ENCODE assay signal across 9 cellular contexts in the genomic region with DNA sequence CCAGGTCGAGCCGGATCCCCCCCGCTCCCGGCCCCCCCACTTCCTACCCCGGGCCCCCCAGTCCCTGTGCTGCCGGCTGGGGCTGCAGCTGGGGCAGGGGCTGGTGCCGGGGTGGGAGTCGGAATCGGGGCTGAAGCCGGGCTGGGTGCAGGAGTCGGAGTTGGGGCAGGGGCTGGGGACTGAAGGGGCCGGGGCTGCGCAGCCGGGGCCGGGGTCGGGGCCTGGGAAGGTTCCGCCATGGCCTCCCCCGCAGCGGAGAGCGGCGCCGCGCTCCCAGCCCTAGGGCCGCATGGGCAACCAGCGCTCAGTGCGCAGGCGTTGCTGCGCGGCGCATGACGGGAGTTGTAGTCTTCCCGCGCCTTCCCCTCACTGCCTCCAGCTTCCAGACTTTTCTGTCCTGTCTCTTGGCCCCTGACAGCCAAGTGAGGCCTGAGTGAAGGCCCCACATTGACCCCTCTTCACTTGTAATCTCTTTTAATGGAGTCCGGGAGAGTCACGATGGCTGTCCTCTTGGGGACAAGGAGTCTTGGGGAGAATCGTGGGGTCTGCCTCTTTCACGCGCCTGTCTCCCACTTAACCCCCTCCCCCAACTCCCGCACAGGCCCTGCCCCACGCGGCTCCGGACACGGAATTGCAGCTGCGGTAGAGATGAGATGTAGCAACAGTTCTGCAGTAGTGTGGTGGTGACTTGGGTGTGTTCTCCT. TPM values are rescaled to one million over a fixed set of nuclear protein-coding genes. Genes with fewer than 3 reads are reported as not detected.
A peak's percentile ranks its signal among the peaks of the same experiment; 100 is the strongest.
DNase-seq lines count a peak whose midpoint lies in the region; ATAC-seq lines count a peak whose summit lies in the region.
"Had no signal": no experiment of that assay in that cellular context is flagged by ENCODE, and none has a peak within 500 bp of the region (broad histone marks: within the 10 kb centered on the region; RNA-seq: fewer than 3 reads in every experiment).

A gene (minus strand): TSS at position 302 of the 704 bp plus-strand sequence. CDS start 63 bp downstream, at position 239.

- DNase-seq in CD1c-positive myeloid dendritic cell (ENCODE audit: extremely low spot score) (peak; percentile 88), Karpas-422 (peak; percentile 93), SKM-1 (lab: John Stamatoyannopoulos, UW; ENCODE audit: unreplicated experiment) (peak; percentile 62), glomerular endothelial cell (ENCODE audit: extremely low read depth, low read depth, low spot score) (no peak), occipital lobe (lab: John Stamatoyannopoulos, UW) (peak; percentile 76), superior temporal gyrus (ENCODE audit: extremely low spot score) (peak; percentile 94)
- DNase-seq in activated naive CD4-positive, alpha-beta T cell treated with anti-CD3 and anti-CD28 coated beads, Interleukin-2, amount 50 U/mL, for 16 hours: peak; percentile 83

- no peaks in the 10 kb centered on the region for H3K9me2 ChIP-seq in Karpas-422 (replicated peaks; ENCODE audit: insufficient read depth, low read length)

- H2AFZ ChIP-seq in Karpas-422 (ENCODE audit: low read length): peak within 1 kb of the TSS; percentile 62; the same call in 1 of the 2 replicates

- no peaks in the 10 kb centered on the region for H3K27me3 ChIP-seq in Karpas-422 (ENCODE audit: low read length)

- peak within 1 kb of the TSS; percentile 51 for H3K27ac ChIP-seq in Karpas-422 (ENCODE audit: low read length)
- H3K27ac ChIP-seq: epithelial cell of prostate had no signal

- H3K4me2 ChIP-seq in Karpas-422 (ENCODE audit: low read depth, low read length, poor library complexity, severe bottlenecking): peak within 1 kb of the TSS; percentile 89

- H3K4me1 ChIP-seq in Karpas-422 (ENCODE audit: low read length): peaks cover 37% of the 10 kb centered on the region

- peak within 1 kb of the TSS; percentile 95 for H3K4me3 ChIP-seq in Karpas-422 (ENCODE audit: low read length)

- peaks cover 6% of the 10 kb centered on the region; the same call in 1 of the 2 replicates for H3K36me3 ChIP-seq in Karpas-422 (ENCODE audit: insufficient read depth, low read length)

- peak; percentile 59 for ATAC-seq in GM19438 (IDR thresholded peaks at IDR 0.05; ENCODE audit: low read depth, unreplicated experiment)

- H3K9me3 ChIP-seq in Karpas-422 (ENCODE audit: low read length): no peaks in the 10 kb centered on the region

- peaks cover 13% of the 10 kb centered on the region for H3K79me2 ChIP-seq in Karpas-422 (ENCODE audit: low read length)

- H4K20me1 ChIP-seq in Karpas-422 (ENCODE audit: insufficient read depth, low read depth, low read length): no peaks in the 10 kb centered on the region

- H3K9ac ChIP-seq in Karpas-422 (ENCODE audit: low read length): peak within 1 kb of the TSS; percentile 92

RNA-seq across cellular contexts. Expression of the gene that starts here (rescaled TPM):
- 26.7 and 34.6 TPM in 2 replicates for total RNA-seq in Karpas-422 (2014; rRNA removed; shearing (Covaris generic); ENCODE audit: low replicate concordance)
- total RNA-seq in glomerular endothelial cell: 24.1 and 26.2 TPM in 2 replicates
- total RNA-seq in occipital lobe: 9.0 TPM
